8 cellular contexts compared by ENCODE assay signal in the genomic region with DNA sequence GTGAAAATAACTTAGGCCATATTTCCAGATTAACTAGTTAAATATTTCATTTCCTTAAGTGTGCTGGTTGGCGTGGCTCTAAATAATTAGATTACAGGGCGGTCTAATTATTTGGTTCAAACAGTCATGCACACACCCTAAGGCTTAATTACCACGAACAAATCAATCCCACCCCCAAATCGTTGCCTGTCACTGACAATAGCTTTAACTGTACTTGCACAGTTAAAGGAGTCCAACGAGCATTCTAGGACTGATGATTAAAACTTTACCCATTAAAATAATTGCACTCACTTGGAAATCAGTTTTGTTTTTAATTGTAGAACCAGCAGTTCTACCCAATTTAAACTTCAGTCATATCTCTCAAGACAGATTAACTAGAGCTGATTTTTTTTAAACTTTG. TPM values are rescaled to one million over a fixed set of nuclear protein-coding genes. Genes with fewer than 3 reads are reported as not detected.
A peak's percentile ranks its signal among the peaks of the same experiment; 100 is the strongest.
DNase-seq lines count a peak whose midpoint lies in the region; ATAC-seq and TF ChIP-seq lines count a peak whose summit lies in the region.

No MANE protein-coding gene starts in this region.

- H3K9me3 Mint-ChIP-seq in activated T-helper 17 cell treated with anti-CD3 and anti-CD28 coated beads, Interleukin-2, amount 50 U/mL, for 72 hours: no peaks in the 10 kb centered on the region

- WGBS in heart left ventricle, 4 donors: 42 to 59% (median 47%) methylated on average over 5 of the region's 5 CpGs

- H3K36me3 ChIP-seq in heart left ventricle: no peaks in the 10 kb centered on the region
- no peaks in the 10 kb centered on the region for H3K36me3 ChIP-seq in left lung
- H3K36me3 ChIP-seq in upper lobe of right lung: no peaks in the 10 kb centered on the region

- H3K27me3 ChIP-seq in heart left ventricle (no peaks in the 10 kb centered on the region), left lung (no peaks in the 10 kb centered on the region), upper lobe of right lung (no peaks in the 10 kb centered on the region)

- H3K27ac Mint-ChIP-seq in activated T-helper 17 cell treated with anti-CD3 and anti-CD28 coated beads, Interleukin-2, amount 50 U/mL, for 72 hours: peak overlapping the region; percentile 99

- H3K4me3 Mint-ChIP-seq in activated T-helper 17 cell treated with anti-CD3 and anti-CD28 coated beads, Interleukin-2, amount 50 U/mL, for 72 hours: peak overlapping the region; percentile 99

- H3K4me3 ChIP-seq in heart left ventricle: peak overlapping the region in 11 of 12 donors; percentile 70 to 93 (median 75)
- H3K4me3 ChIP-seq in left lung: peak overlapping the region; percentile 77 to 98
- H3K4me3 ChIP-seq in upper lobe of right lung: peak overlapping the region; percentile 89

- ATAC-seq in heart left ventricle (no peak), left ventricle myocardium superior (no peak), left lung (no peak), upper lobe of right lung (no peak), GM18870 (IDR thresholded peaks at IDR 0.05; ENCODE audit: unreplicated experiment) (no peak)
- ATAC-seq in activated T-helper 17 cell treated with anti-CD3 and anti-CD28 coated beads, Interleukin-2, amount 50 U/mL, for 72 hours (replicated peaks): no peak

- H3K4me1 ChIP-seq in heart left ventricle: peaks cover 0 to 28% (median 18%) of the 10 kb centered on the region in 12 donors
- H3K4me1 ChIP-seq in left lung: peaks cover 9 to 21% of the 10 kb centered on the region in 2 donors
- H3K4me1 ChIP-seq in upper lobe of right lung: peaks cover 13% of the 10 kb centered on the region

- TF ChIP-seq CTCF in heart left ventricle (IDR thresholded peaks at IDR 0.05) (no peak), left lung (IDR thresholded peaks at IDR 0.05) (no peak), upper lobe of right lung (IDR thresholded peaks at IDR 0.05) (no peak)

- intact Hi-C loops in heart left ventricle (cut with DNase I): loop anchor here in 8 of 10 donors (5.0 to 10.0 kb wide), 3 partner anchors 92 to 152 kb away; no protein-coding TSS in a partner anchor
- intact Hi-C loops in left ventricle myocardium superior (cut with micrococcal nuclease): loop anchor here (10.0 kb wide), 1 partner anchor 114 kb away; no protein-coding TSS in a partner anchor
- intact Hi-C loops in left lung (cut with DNase I): loop anchor here in 1 of 2 donors (10.0 kb wide), 1 partner anchor 154 kb away; no protein-coding TSS in a partner anchor
- intact Hi-C loops in upper lobe of right lung (cut with DNase I): no loop called here

- no peak for TF ChIP-seq POLR2A in heart left ventricle (IDR thresholded peaks at IDR 0.05)

- DNase-seq in heart left ventricle (no peak), left ventricle myocardium superior (no peak), left lung (no peak), upper lobe of right lung (no peak), dermis blood vessel endothelial cell (no peak), HK-2 (ENCODE audit: unreplicated experiment) (no peak)

- H3K27ac ChIP-seq in heart left ventricle: peak overlapping the region in 2 of 12 donors; percentile 65 to 97
- peak overlapping the region in 1 of 2 donors; percentile 83 for H3K27ac ChIP-seq in left lung
- H3K27ac ChIP-seq in upper lobe of right lung: no peak overlapping the region

- H3K9me3 ChIP-seq in heart left ventricle (peaks cover 0 to 4% (median 0%) of the 10 kb centered on the region in 12 donors), left lung (no peaks in the 10 kb centered on the region), upper lobe of right lung (no peaks in the 10 kb centered on the region)

- peaks cover 18% of the 10 kb centered on the region for H3K4me1 Mint-ChIP-seq in activated T-helper 17 cell treated with anti-CD3 and anti-CD28 coated beads, Interleukin-2, amount 50 U/mL, for 72 hours

- H3K27me3 Mint-ChIP-seq in activated T-helper 17 cell treated with anti-CD3 and anti-CD28 coated beads, Interleukin-2, amount 50 U/mL, for 72 hours: no peaks in the 10 kb centered on the region

- H3K36me3 Mint-ChIP-seq in activated T-helper 17 cell treated with anti-CD3 and anti-CD28 coated beads, Interleukin-2, amount 50 U/mL, for 72 hours (ENCODE audit: low read depth): peaks cover 22% of the 10 kb centered on the region

RNA-seq across cellular contexts. Expression of a gene that starts 1.5 kb away (rescaled TPM):
- total RNA-seq in heart left ventricle (10 to 100 TPM in 3 of 9 donors, 1 to 10 TPM in 6; 6.6 to 13.4 (median 9.7) TPM), left ventricle myocardium superior (5.9 TPM), left lung (10 to 100 TPM; 15.2 to 16.2 TPM), upper lobe of right lung (15.3 TPM), dermis blood vessel endothelial cell (5.6 and 8.2 TPM in 2 replicates)
- polyA plus RNA-seq in heart left ventricle: 1 to 10 TPM; 2.4 to 3.6 TPM
- total RNA-seq in activated T-helper 17 cell treated with anti-CD3 and anti-CD28 coated beads, Interleukin-2, amount 50 U/mL, for 72 hours: 10 to 100 TPM; 20.6 to 28.0 TPM
